In genomic region chr2:135837084-135837483, GRCh38 we compare ENCODE assay signal across 6 cellular contexts. TPM values are rescaled to one million over a fixed set of nuclear protein-coding genes. Genes with fewer than 3 reads are reported as not detected.
"Had no signal": no experiment of that assay in that cellular context is flagged by ENCODE, and none has a peak within 500 bp of the region (broad histone marks: within the 10 kb centered on the region; RNA-seq: fewer than 3 reads in every experiment).

Gene LCT, minus strand, starts transcription at chr2:135837184. Its CDS starts 15 bp downstream, at chr2:135837169.

RNA-seq across cellular contexts. Expression of gene LCT, which starts in this region (rescaled TPM):
- total RNA-seq: ascending aorta, breast epithelium, dermis microvascular lymphatic vessel endothelial cell, epithelial cell of proximal tubule, esophagus mucosa, frontal cortex had no signal
